7 cellular contexts compared by ENCODE assay signal in the genomic region with DNA sequence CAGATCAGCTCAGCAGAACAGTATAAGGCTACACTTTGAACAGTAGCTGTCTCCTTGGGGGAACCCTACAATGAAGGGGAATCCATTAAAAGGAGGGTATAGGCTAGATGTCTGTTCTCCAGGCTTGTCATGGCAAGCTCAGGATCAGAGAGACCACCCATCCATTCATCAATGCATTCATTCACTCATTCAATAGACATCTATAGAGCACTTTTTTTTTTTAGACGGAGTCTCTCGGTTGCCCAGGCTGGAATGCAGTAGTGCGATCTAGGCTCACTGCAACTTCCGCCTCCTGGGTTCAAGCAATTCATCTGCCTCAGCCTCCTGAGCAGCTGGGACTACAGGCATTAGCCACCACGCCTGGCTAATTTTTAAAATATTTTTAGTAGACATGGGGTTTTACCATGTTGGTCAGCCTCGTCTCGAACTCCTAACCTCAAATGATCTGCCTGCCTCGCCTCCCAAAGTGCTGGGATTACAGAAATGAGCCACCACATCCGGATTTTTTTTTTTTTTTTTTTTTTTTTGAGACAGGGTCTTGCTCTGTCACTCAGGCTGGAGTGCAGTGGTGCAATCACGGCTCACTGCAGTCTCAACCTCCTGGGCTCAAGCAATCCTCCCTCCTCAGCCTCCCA. TPM values are rescaled to one million over a fixed set of nuclear protein-coding genes. Genes with fewer than 3 reads are reported as not detected.
DNase-seq lines count a peak whose midpoint lies in the region; ATAC-seq and TF ChIP-seq lines count a peak whose summit lies in the region.
"Not testable (repeated sequence)": the region's sequence is repeated elsewhere in the genome, so short reads cannot be mapped to it uniquely, and the experiment has no call there.

No MANE protein-coding gene starts in this region.

- H3K9me3 ChIP-seq in SU-DHL-6 (ENCODE audit: insufficient read depth, low read length) = not testable (repeated sequence)

- CTCF ChIA-PET in activated naive CD4-positive, alpha-beta T cell treated with anti-CD3 and anti-CD28 coated beads, Interleukin-2, amount 10 ng/mL, durations not matched to agents 7 days and 5 days (lab: Charles Lee) = interaction anchor here (0.6 to 4.0 kb wide), 4 partner anchors 10 to 313 kb away, joined by 4 to 18 read pairs (median 10); no protein-coding TSS in a partner anchor

- H3K36me3 Mint-ChIP-seq in activated naive CD4-positive, alpha-beta T cell treated with anti-CD3 and anti-CD28 coated beads, Interleukin-2, amount 10 ng/mL, durations not matched to agents 7 days and 5 days; immature natural killer cell; nephron progenitor cell (ENCODE audit: low read depth): not testable (repeated sequence)
- H3K36me3 Mint-ChIP-seq in stimulated activated naive B cell treated with anti-CD40 and anti-IgM and Interleukin-4, amounts not matched to agents 10 μg/mL and 1 μg/mL and 100 μg/mL, for 72 hours = peaks cover 18 to 28% of the 10 kb centered on the region in 2 donors

- H3K27me3 ChIP-seq in SU-DHL-6 (ENCODE audit: low read length) = not testable (repeated sequence)

- not testable (repeated sequence) for H3K9me3 Mint-ChIP-seq in activated naive CD4-positive, alpha-beta T cell treated with anti-CD3 and anti-CD28 coated beads, Interleukin-2, amount 10 ng/mL, durations not matched to agents 7 days and 5 days; immature natural killer cell; nephron progenitor cell; stimulated activated naive B cell treated with anti-CD40 and anti-IgM and Interleukin-4, amounts not matched to agents 10 μg/mL and 1 μg/mL and 100 μg/mL, for 72 hours

- H3K4me2 ChIP-seq in SU-DHL-6 (ENCODE audit: low read depth, low read length, poor library complexity, severe bottlenecking) = not testable (repeated sequence)

- not testable (repeated sequence) for H3K79me2 ChIP-seq in SU-DHL-6 (ENCODE audit: insufficient read depth, low read length)

- peak overlapping the region; percentile 76 for H3K4me3 Mint-ChIP-seq in activated naive CD4-positive, alpha-beta T cell treated with anti-CD3 and anti-CD28 coated beads, Interleukin-2, amount 10 ng/mL, durations not matched to agents 7 days and 5 days
- peak overlapping the region; percentile 78 to 94 (median 89) for H3K4me3 Mint-ChIP-seq in immature natural killer cell
- not testable (repeated sequence) for H3K4me3 Mint-ChIP-seq in nephron progenitor cell
- peak overlapping the region; percentile 22 to 27 for H3K4me3 Mint-ChIP-seq in stimulated activated naive B cell treated with anti-CD40 and anti-IgM and Interleukin-4, amounts not matched to agents 10 μg/mL and 1 μg/mL and 100 μg/mL, for 72 hours

- H3K36me3 ChIP-seq in SU-DHL-6 (ENCODE audit: low read length) = not testable (repeated sequence)

- peaks cover 13% of the 10 kb centered on the region for H3F3A ChIP-seq in SU-DHL-6 (ENCODE audit: insufficient read depth)

- H3K27ac ChIP-seq in SU-DHL-6 (ENCODE audit: low read depth, low read length) = not testable (repeated sequence)
- peak overlapping the region; percentile 85 to 90 for H3K27ac ChIP-seq in coronary artery

- H3K4me3 ChIP-seq in SU-DHL-6 (ENCODE audit: insufficient read depth, low read length, poor library complexity, severe bottlenecking); coronary artery: not testable (repeated sequence)

- not testable (repeated sequence) for H3K27me3 Mint-ChIP-seq in activated naive CD4-positive, alpha-beta T cell treated with anti-CD3 and anti-CD28 coated beads, Interleukin-2, amount 10 ng/mL, durations not matched to agents 7 days and 5 days; nephron progenitor cell (ENCODE audit: low read depth, poor library complexity); stimulated activated naive B cell treated with anti-CD40 and anti-IgM and Interleukin-4, amounts not matched to agents 10 μg/mL and 1 μg/mL and 100 μg/mL, for 72 hours
- H3K27me3 Mint-ChIP-seq in immature natural killer cell (ENCODE audit: low read depth in 3 of 3) = peaks cover 13 to 23% (median 20%) of the 10 kb centered on the region in 3 donors

- H3K4me1 Mint-ChIP-seq in activated naive CD4-positive, alpha-beta T cell treated with anti-CD3 and anti-CD28 coated beads, Interleukin-2, amount 10 ng/mL, durations not matched to agents 7 days and 5 days = peaks cover 90% of the 10 kb centered on the region
- H3K4me1 Mint-ChIP-seq in immature natural killer cell (peaks cover 85 to 92% of the 10 kb centered on the region in 2 donors), nephron progenitor cell (peaks cover 79% of the 10 kb centered on the region)
- H3K4me1 Mint-ChIP-seq in stimulated activated naive B cell treated with anti-CD40 and anti-IgM and Interleukin-4, amounts not matched to agents 10 μg/mL and 1 μg/mL and 100 μg/mL, for 72 hours = peaks cover 48 to 75% of the 10 kb centered on the region in 2 donors

- DNase-seq in activated naive CD4-positive, alpha-beta T cell treated with anti-CD3 and anti-CD28 coated beads, Interleukin-2, amount 10 ng/mL, durations not matched to agents 7 days and 5 days; coronary artery (ENCODE audit: low spot score); immature natural killer cell; nephron progenitor cell; stimulated activated naive B cell treated with anti-CD40 and anti-IgM and Interleukin-4, amounts not matched to agents 10 μg/mL and 1 μg/mL and 100 μg/mL, for 72 hours: not testable (repeated sequence)

- not testable (repeated sequence) for TF ChIP-seq CTCF in SU-DHL-6 (IDR thresholded peaks at IDR 0.05; ENCODE audit: insufficient read depth, low read length, poor library complexity, severe bottlenecking); coronary artery (IDR thresholded peaks at IDR 0.05); nephron progenitor cell (IDR thresholded peaks at IDR 0.05)

- H4K20me1 ChIP-seq in SU-DHL-6 (ENCODE audit: low read depth, low read length) = not testable (repeated sequence)

- not testable (repeated sequence) for H3K9ac ChIP-seq in SU-DHL-6 (ENCODE audit: low read length)

- not testable (repeated sequence) for H3K9me2 ChIP-seq in SU-DHL-6 (replicated peaks; ENCODE audit: insufficient read depth, low read length)

- peak overlapping the region; percentile 98 for H3K27ac Mint-ChIP-seq in activated naive CD4-positive, alpha-beta T cell treated with anti-CD3 and anti-CD28 coated beads, Interleukin-2, amount 10 ng/mL, durations not matched to agents 7 days and 5 days
- peak overlapping the region; percentile 97 to 99 (median 98) for H3K27ac Mint-ChIP-seq in immature natural killer cell
- peak overlapping the region; percentile 99 for H3K27ac Mint-ChIP-seq in nephron progenitor cell
- H3K27ac Mint-ChIP-seq in stimulated activated naive B cell treated with anti-CD40 and anti-IgM and Interleukin-4, amounts not matched to agents 10 μg/mL and 1 μg/mL and 100 μg/mL, for 72 hours = peak overlapping the region; percentile 98

- peak overlapping the region; percentile 43 for H2AFZ ChIP-seq in SU-DHL-6 (ENCODE audit: low read depth, low read length, severe bottlenecking)

- peak; percentile 11 for ATAC-seq in GM18907 (IDR thresholded peaks at IDR 0.05; ENCODE audit: unreplicated experiment)
- not testable (repeated sequence) for ATAC-seq in stimulated activated naive B cell treated with anti-CD40 and anti-IgM and Interleukin-4, amounts not matched to agents 10 μg/mL and 1 μg/mL and 100 μg/mL, for 72 hours (replicated peaks)

RNA-seq across cellular contexts. Expression of gene PCBP1, which starts 47.2 kb away (rescaled TPM):
- polyA plus RNA-seq in immature natural killer cell = 100 to 1,000 TPM; 184 to 233 (median 232) TPM

RNA-seq across cellular contexts. Expression of gene C2orf42, which starts 56.4 kb away (rescaled TPM):
- polyA plus RNA-seq in immature natural killer cell = 10 to 100 TPM; 12.8 to 36.8 (median 19.7) TPM
